Comparison of ENCODE assay signal across 16 cellular contexts in the genomic region with DNA sequence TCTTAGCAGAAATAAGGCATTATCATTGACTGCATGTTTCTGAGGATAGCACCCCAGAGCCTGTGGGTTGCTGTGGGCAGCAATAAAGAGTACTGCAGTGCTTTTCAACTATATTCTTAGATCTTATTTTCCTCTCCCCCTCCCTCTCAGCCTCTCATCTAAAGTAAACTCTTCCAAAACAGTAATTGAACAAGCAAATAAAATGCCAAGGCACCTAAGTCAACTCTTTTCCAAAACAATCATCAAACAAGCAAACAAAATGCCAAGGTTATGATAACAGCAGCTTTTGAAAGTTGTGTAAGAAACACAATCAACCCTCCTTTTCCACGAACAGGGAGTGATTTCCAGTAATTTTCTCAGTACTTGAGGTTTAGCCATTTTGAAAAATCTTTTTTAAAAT.
DNase-seq lines count a peak whose midpoint lies in the region; ATAC-seq, FAIRE-seq and TF ChIP-seq lines count a peak whose summit lies in the region.
"Had no signal": no experiment of that assay in that cellular context is flagged by ENCODE, and none has a peak within 500 bp of the region (broad histone marks: within the 10 kb centered on the region; RNA-seq: fewer than 3 reads in every experiment).

No MANE protein-coding gene starts in this region.

- intact Hi-C loops in pancreas (cut with DNase I): loop anchor here in 1 of 3 donors (10.0 kb wide), 1 partner anchor 223 kb away; no protein-coding TSS in a partner anchor
- intact Hi-C loops in Calu3 (cut with micrococcal nuclease; ENCODE audit: unreplicated experiment): no loop called here

- no peaks in the 10 kb centered on the region for H3K27me3 Mint-ChIP-seq in Calu3 (ENCODE audit: unreplicated experiment)

- no peak for FAIRE-seq in pancreas (lab: Jason Lieb, UNC)

- H3K27ac Mint-ChIP-seq in Calu3 (ENCODE audit: unreplicated experiment): no peak overlapping the region
- H3K27ac Mint-ChIP-seq: CD14-positive monocyte; CD8-positive, alpha-beta T cell had no signal

- H3K4me1 ChIP-seq in BLaER1 (peaks cover 16% of the 10 kb centered on the region), pancreas (peaks cover 0 to 14% (median under 1%) of the 10 kb centered on the region in 3 donors)
- H3K4me1 ChIP-seq: BE2C had no signal

- H3K27me3 ChIP-seq in BLaER1 (no peaks in the 10 kb centered on the region), pancreas (no peaks in the 10 kb centered on the region)
- H3K27me3 ChIP-seq: BE2C had no signal

- H3K9me3 ChIP-seq in BLaER1: peaks cover 32% of the 10 kb centered on the region
- no peaks in the 10 kb centered on the region for H3K9me3 ChIP-seq in pancreas
- H3K9me3 ChIP-seq: BE2C had no signal

- H3K4me2 ChIP-seq in BLaER1: peak overlapping the region; percentile 64; the same call in 1 of the 2 replicates

- no peaks in the 10 kb centered on the region for H4K20me1 ChIP-seq in BLaER1

- H3K36me3 ChIP-seq in BLaER1 (no peaks in the 10 kb centered on the region), pancreas (no peaks in the 10 kb centered on the region)
- H3K36me3 ChIP-seq: BE2C had no signal

- 9 to 16% methylated on average over 1 of the region's 1 CpG for WGBS in pancreas, 2 donors

- peaks cover 4% of the 10 kb centered on the region for H3K9me3 Mint-ChIP-seq in Calu3 (ENCODE audit: low read depth, unreplicated experiment)

- BruUV-seq in Calu3 (replicated peaks; lab: Mats Ljungman, UMichigan): no TSS peak

- no peaks in the 10 kb centered on the region for H3K36me3 Mint-ChIP-seq in Calu3 (ENCODE audit: insufficient read depth, unreplicated experiment)
- H3K36me3 Mint-ChIP-seq: CD14-positive monocyte; CD8-positive, alpha-beta T cell had no signal

- H3K4me1 Mint-ChIP-seq in Calu3 (ENCODE audit: low read depth, unreplicated experiment): no peaks in the 10 kb centered on the region
- H3K4me1 Mint-ChIP-seq: CD14-positive monocyte, IgD-negative memory B cell had no signal

- ATAC-seq in left lobe of liver (peak; percentile 13), pancreas (peak; percentile 85 to 90 (median 88))
- ATAC-seq: CD8-positive, alpha-beta T cell had no signal

- H3K9ac ChIP-seq in BLaER1: no peak overlapping the region
- H3K9ac ChIP-seq: GM23248 had no signal

- DNase-seq in fibroblast of gingiva (ENCODE audit: low read depth) (peak; percentile 28), left lobe of liver (ENCODE audit: low spot score) (no peak), pancreas (no peak), NCI-H2029 treated with DMSO at 0.1 percent for 48 hours (lab: John Stamatoyannopoulos, UW) (no peak), nucleus accumbens (lab: John Stamatoyannopoulos, UW) (no peak), Calu3 (no peak), T-helper 2 cell (no peak)
- DNase-seq: BE2C; CD8-positive, alpha-beta T cell; COR-L47; DMS53; GM23248; H7 had no signal

- TF ChIP-seq CTCF in pancreas (IDR thresholded peaks at IDR 0.05): no peak
- TF ChIP-seq CTCF in Calu3 (IDR thresholded peaks at IDR 0.05; ENCODE audit: unreplicated experiment): no peak

- H3K27ac ChIP-seq in BLaER1: no peak overlapping the region
- peak overlapping the region in 2 of 4 donors; percentile 60 to 71 for H3K27ac ChIP-seq in pancreas
- H3K27ac ChIP-seq: GM23248 had no signal

- CTCF ChIA-PET in Calu3 (lab: Charles Lee): no interaction called here

- H3K4me3 ChIP-seq in BLaER1 (no peak overlapping the region), pancreas (no peak overlapping the region)
- H3K4me3 ChIP-seq: GM23248 had no signal

- no peak overlapping the region for H3K4me3 Mint-ChIP-seq in Calu3 (ENCODE audit: low read depth, unreplicated experiment)
- H3K4me3 Mint-ChIP-seq: CD14-positive monocyte; CD8-positive, alpha-beta T cell; IgD-negative memory B cell had no signal
